In the genomic region with DNA sequence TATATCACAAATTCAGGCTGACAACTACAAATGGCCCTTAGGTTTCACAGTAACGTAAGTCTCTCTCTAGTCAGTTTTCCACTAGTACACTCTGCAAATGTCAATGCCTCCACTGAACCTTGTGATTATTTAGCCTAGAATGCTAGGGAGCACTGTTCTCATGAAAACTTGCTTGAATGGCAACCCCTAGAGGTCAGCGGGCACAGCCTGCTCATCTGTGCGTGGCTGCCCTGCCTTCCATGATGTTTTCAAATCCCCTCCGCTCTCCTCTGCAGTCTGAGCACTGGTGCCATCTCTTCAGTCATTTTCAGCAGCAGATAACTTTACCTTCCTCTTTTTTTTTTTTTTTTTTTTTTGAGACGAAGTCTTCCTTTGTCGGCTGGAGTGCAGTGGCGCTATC, we compare ENCODE assay signal across 1 cellular context.
TF ChIP-seq lines count a peak whose summit lies in the region.

No MANE protein-coding gene starts in this region.

TF ChIP-seq in HCT116, 20 proteins besides CTCF, POLR2A, EP300 and RAD21 (continued from another document):
- TF ChIP-seq, protein P1, sequence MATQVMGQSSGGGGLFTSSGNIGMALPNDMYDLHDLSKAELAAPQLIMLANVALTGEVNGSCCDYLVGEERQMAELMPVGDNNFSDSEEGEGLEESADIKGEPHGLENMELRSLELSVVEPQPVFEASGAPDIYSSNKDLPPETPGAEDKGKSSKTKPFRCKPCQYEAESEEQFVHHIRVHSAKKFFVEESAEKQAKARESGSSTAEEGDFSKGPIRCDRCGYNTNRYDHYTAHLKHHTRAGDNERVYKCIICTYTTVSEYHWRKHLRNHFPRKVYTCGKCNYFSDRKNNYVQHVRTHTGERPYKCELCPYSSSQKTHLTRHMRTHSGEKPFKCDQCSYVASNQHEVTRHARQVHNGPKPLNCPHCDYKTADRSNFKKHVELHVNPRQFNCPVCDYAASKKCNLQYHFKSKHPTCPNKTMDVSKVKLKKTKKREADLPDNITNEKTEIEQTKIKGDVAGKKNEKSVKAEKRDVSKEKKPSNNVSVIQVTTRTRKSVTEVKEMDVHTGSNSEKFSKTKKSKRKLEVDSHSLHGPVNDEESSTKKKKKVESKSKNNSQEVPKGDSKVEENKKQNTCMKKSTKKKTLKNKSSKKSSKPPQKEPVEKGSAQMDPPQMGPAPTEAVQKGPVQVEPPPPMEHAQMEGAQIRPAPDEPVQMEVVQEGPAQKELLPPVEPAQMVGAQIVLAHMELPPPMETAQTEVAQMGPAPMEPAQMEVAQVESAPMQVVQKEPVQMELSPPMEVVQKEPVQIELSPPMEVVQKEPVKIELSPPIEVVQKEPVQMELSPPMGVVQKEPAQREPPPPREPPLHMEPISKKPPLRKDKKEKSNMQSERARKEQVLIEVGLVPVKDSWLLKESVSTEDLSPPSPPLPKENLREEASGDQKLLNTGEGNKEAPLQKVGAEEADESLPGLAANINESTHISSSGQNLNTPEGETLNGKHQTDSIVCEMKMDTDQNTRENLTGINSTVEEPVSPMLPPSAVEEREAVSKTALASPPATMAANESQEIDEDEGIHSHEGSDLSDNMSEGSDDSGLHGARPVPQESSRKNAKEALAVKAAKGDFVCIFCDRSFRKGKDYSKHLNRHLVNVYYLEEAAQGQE (IDR thresholded peaks at IDR 0.05; ENCODE audit: low read depth), result no peak
- TF ChIP-seq EZH2phosphoT487 (IDR thresholded peaks at IDR 0.05; ENCODE audit: borderline replicate concordance), result no peak
- no peak for TF ChIP-seq CEBPB (IDR thresholded peaks at IDR 0.05; ENCODE audit: low read depth)
- no peak for TF ChIP-seq ZNF274 (IDR thresholded peaks at IDR 0.05; ENCODE audit: low read depth, low read length)
- TF ChIP-seq JUND (IDR thresholded peaks at IDR 0.05), result no peak
- TF ChIP-seq FOSL1 (IDR thresholded peaks at IDR 0.05; ENCODE audit: low read depth), result no peak
- no peak for TF ChIP-seq POLR2AphosphoS5 (IDR thresholded peaks at IDR 0.05; ENCODE audit: low read depth, low read length)
- no peak for TF ChIP-seq ZFX (IDR thresholded peaks at IDR 0.05)
- no peak for TF ChIP-seq EZH2 (IDR thresholded peaks at IDR 0.05)
- TF ChIP-seq, protein P2, sequence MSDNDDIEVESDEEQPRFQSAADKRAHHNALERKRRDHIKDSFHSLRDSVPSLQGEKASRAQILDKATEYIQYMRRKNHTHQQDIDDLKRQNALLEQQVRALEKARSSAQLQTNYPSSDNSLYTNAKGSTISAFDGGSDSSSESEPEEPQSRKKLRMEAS (IDR thresholded peaks at IDR 0.05), result no peak
- TF ChIP-seq, protein P3, sequence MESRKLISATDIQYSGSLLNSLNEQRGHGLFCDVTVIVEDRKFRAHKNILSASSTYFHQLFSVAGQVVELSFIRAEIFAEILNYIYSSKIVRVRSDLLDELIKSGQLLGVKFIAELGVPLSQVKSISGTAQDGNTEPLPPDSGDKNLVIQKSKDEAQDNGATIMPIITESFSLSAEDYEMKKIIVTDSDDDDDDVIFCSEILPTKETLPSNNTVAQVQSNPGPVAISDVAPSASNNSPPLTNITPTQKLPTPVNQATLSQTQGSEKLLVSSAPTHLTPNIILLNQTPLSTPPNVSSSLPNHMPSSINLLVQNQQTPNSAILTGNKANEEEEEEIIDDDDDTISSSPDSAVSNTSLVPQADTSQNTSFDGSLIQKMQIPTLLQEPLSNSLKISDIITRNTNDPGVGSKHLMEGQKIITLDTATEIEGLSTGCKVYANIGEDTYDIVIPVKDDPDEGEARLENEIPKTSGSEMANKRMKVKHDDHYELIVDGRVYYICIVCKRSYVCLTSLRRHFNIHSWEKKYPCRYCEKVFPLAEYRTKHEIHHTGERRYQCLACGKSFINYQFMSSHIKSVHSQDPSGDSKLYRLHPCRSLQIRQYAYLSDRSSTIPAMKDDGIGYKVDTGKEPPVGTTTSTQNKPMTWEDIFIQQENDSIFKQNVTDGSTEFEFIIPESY (IDR thresholded peaks at IDR 0.05; ENCODE audit: extremely low read depth, insufficient replicate concordance, low read length), result no peak
- no peak for TF ChIP-seq SIN3A (IDR thresholded peaks at IDR 0.05; ENCODE audit: low read depth)
- TF ChIP-seq, protein P4, sequence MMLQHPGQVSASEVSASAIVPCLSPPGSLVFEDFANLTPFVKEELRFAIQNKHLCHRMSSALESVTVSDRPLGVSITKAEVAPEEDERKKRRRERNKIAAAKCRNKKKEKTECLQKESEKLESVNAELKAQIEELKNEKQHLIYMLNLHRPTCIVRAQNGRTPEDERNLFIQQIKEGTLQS (IDR thresholded peaks at IDR 0.05), result no peak
- TF ChIP-seq SP1 (IDR thresholded peaks at IDR 0.05; ENCODE audit: low read depth), result no peak
